18 cellular contexts compared by ENCODE assay signal in genomic region chr7:44793919-44794715, GRCh38. TPM values are rescaled to one million over a fixed set of nuclear protein-coding genes. Genes with fewer than 3 reads are reported as not detected.
DNase-seq lines count a peak whose midpoint lies in the region; ATAC-seq, FAIRE-seq and TF ChIP-seq lines count a peak whose summit lies in the region.
"Had no signal": no experiment of that assay in that cellular context is flagged by ENCODE, and none has a peak within 500 bp of the region (broad histone marks: within the 10 kb centered on the region; RNA-seq: fewer than 3 reads in every experiment).

No MANE protein-coding gene starts in this region.

- H3K9me3 Mint-ChIP-seq in naive thymus-derived CD4-positive, alpha-beta T cell: peaks cover 0 to 2% (median 0%) of the 10 kb centered on the region in 11 donors

- H3K27me3 ChIP-seq in HepG2 (ENCODE audit: control insufficient read depth in 1 of 2, insufficient read depth in 2 of 2, low read length in 2 of 2): no peaks in the 10 kb centered on the region; a peak in 1 of 5 replicates
- no peaks in the 10 kb centered on the region for H3K27me3 ChIP-seq in right lobe of liver
- H3K27me3 ChIP-seq in RWPE2 (ENCODE audit: insufficient read depth, poor library complexity, severe bottlenecking): no peaks in the 10 kb centered on the region
- no peaks in the 10 kb centered on the region for H3K27me3 ChIP-seq in gastroesophageal sphincter
- no peaks in the 10 kb centered on the region for H3K27me3 ChIP-seq in naive thymus-derived CD4-positive, alpha-beta T cell (ENCODE audit: control insufficient read depth in 2 of 2, insufficient read depth in 2 of 2, low read length in 2 of 2)
- H3K27me3 ChIP-seq: gastrocnemius medialis, ovary had no signal

- peak overlapping the region in 3 of 10 donors; percentile 21 to 47 (median 41) for H3K4me3 Mint-ChIP-seq in naive thymus-derived CD4-positive, alpha-beta T cell

- peaks cover 26% of the 10 kb centered on the region for H3K79me2 ChIP-seq in HepG2 (ENCODE audit: insufficient read depth, low read length)

- H3K4me3 ChIP-seq in HepG2 (replicated peaks in 1 of 3; ENCODE audit: insufficient read depth in 1 of 3, low read depth in 2 of 3, low read length in 3 of 3) (no peak overlapping the region), right lobe of liver (no peak overlapping the region), RWPE2 (ENCODE audit: severe bottlenecking) (no peak overlapping the region), gastroesophageal sphincter (no peak overlapping the region)
- no peak overlapping the region for H3K4me3 ChIP-seq in naive thymus-derived CD4-positive, alpha-beta T cell (ENCODE audit: low read length)
- H3K4me3 ChIP-seq: gastrocnemius medialis, ovary, smooth muscle cell had no signal

- H3K4me2 ChIP-seq in HepG2 (ENCODE audit: low read depth, low read length): peak overlapping the region; percentile 35
- H3K4me2 ChIP-seq: smooth muscle cell had no signal

- H3K36me3 ChIP-seq in HepG2 (replicated peaks in 1 of 2; ENCODE audit: control insufficient read depth in 1 of 2, insufficient read depth in 2 of 2, low read length in 2 of 2) (peaks cover 0 to 11% of the 10 kb centered on the region in 2 experiments; a peak in 3 of 5 replicates), right lobe of liver (peaks cover 0 to 6% (median 3%) of the 10 kb centered on the region in 4 donors), RWPE2 (ENCODE audit: low read depth) (peaks cover 22% of the 10 kb centered on the region), gastroesophageal sphincter (peaks cover 0 to under 1% of the 10 kb centered on the region in 2 donors)
- peaks cover 0 to 10% (median 0%) of the 10 kb centered on the region in 3 experiments for H3K36me3 ChIP-seq in naive thymus-derived CD4-positive, alpha-beta T cell (ENCODE audit: control insufficient read depth in 2 of 3, insufficient read depth in 3 of 3, low read length in 3 of 3)
- H3K36me3 ChIP-seq: ovary had no signal

- TF ChIP-seq EP300 in HepG2 (IDR thresholded peaks at IDR 0.05; ENCODE audit: low read depth in 2 of 2, low read length in 2 of 2) (no peak), HepG2 (CRISPR knock-in tag; IDR thresholded peaks at IDR 0.05; ENCODE audit: borderline replicate concordance) (no peak), gastroesophageal sphincter (IDR thresholded peaks at IDR 0.05) (no peak)

- no peak overlapping the region for H2AFZ ChIP-seq in HepG2 (ENCODE audit: low read length)

- H3K27ac Mint-ChIP-seq in naive thymus-derived CD4-positive, alpha-beta T cell: peak overlapping the region in 2 of 9 donors; percentile 14 to 39

- H3K4me1 ChIP-seq in HepG2 (ENCODE audit: insufficient read depth, low read length) (peaks cover 36% of the 10 kb centered on the region), right lobe of liver (peaks cover 0 to 15% (median 6%) of the 10 kb centered on the region in 4 donors), RWPE2 (ENCODE audit: insufficient read depth, poor library complexity, severe bottlenecking) (peaks cover 8% of the 10 kb centered on the region), gastroesophageal sphincter (peaks cover 0 to 41% (median 6%) of the 10 kb centered on the region in 3 donors)
- H3K4me1 ChIP-seq in naive thymus-derived CD4-positive, alpha-beta T cell (ENCODE audit: control insufficient read depth in 2 of 2, insufficient read depth in 2 of 2, low read length in 2 of 2): peaks cover 12 to 13% of the 10 kb centered on the region in 2 donors

- no peaks in the 10 kb centered on the region for H3K27me3 Mint-ChIP-seq in naive thymus-derived CD4-positive, alpha-beta T cell

- POLR2A ChIA-PET in HepG2 (lab: Yijun Ruan, JAX): interaction anchor here (1.1 to 1.5 kb wide), 3 partner anchors 83 to 188 kb away, joined by 3 to 5 read pairs (median 4); partner anchors contain the start of genes OGDH and PURB
- POLR2A ChIA-PET in GM10248 (lab: Yijun Ruan, JAX): no interaction called here
- POLR2A ChIA-PET in naive thymus-derived CD4-positive, alpha-beta T cell (lab: Charles Lee): interaction anchor here (0.6 to 2.2 kb wide), 6 partner anchors 17 to 311 kb away, joined by 3 to 7 read pairs (median 4); partner anchors contain the start of gene PURB

- intact Hi-C loops in HepG2 (cut with micrococcal nuclease; ENCODE audit: unreplicated experiment): loop anchor here (10.0 kb wide), 1 partner anchor 1771 kb away; no protein-coding TSS in a partner anchor
- intact Hi-C loops in right lobe of liver (cut with DNase I): no loop called here
- intact Hi-C loops in naive thymus-derived CD4-positive, alpha-beta T cell (cut with micrococcal nuclease): no loop called here

- no peak for TF ChIP-seq RAD21 in HepG2 (CRISPR knock-in tag; IDR thresholded peaks at IDR 0.05)

- 54% methylated on average over 7 of the region's 8 CpGs for WGBS in HepG2 (ENCODE audit: low lambda C conversion rate)
- 70% methylated on average over 8 of the region's 8 CpGs for WGBS in right lobe of liver (ENCODE audit: insufficient coverage, low coverage, low lambda C conversion rate, missing lambda C conversion rate)
- WGBS in gastroesophageal sphincter (ENCODE audit: low coverage in 1 of 2), 2 donors: 51 to 53% methylated on average over 7 to 8 of the region's 8 CpGs

- DNase-seq in HepG2 (ENCODE audit: low spot score): peak; percentile 63
- DNase-seq in right lobe of liver: no peak
- no peak for DNase-seq in RWPE2 (ENCODE audit: low spot score)
- DNase-seq in SKM-1 (lab: John Stamatoyannopoulos, UW; ENCODE audit: unreplicated experiment): no peak
- DNase-seq in GM19240 (ENCODE audit: insufficient read length, low spot score): no peak
- DNase-seq in GM10248 (ENCODE audit: extremely low spot score): no peak
- no peak for DNase-seq in naive thymus-derived CD4-positive, alpha-beta T cell
- DNase-seq: activated CD4-positive, alpha-beta T cell treated with anti-CD3 and anti-CD28 coated beads, Interleukin-2, amount 50 U/mL, for 1 hour; activated effector memory CD4-positive, alpha-beta T cell treated with Interleukin-2 at 50 U/mL for 16 hours; AML-193; effector CD4-positive, alpha-beta T cell; gastrocnemius medialis; NCI-H2029 treated with DMSO at 0.1 percent for 48 hours; NCI-H748 treated with DMSO at 0.1 percent for 48 hours; ovary; T1000 had no signal

- TF ChIP-seq CTCF in HepG2 (CRISPR knock-in tag; IDR thresholded peaks at IDR 0.05) (no peak), right lobe of liver (IDR thresholded peaks at IDR 0.05) (no peak), RWPE2 (IDR thresholded peaks at IDR 0.05; ENCODE audit: poor library complexity, severe bottlenecking) (no peak), gastroesophageal sphincter (IDR thresholded peaks at IDR 0.05) (no peak), GM10248 (IDR thresholded peaks at IDR 0.05; ENCODE audit: control extremely low read depth, extremely low read depth, low read depth, missing control alignments) (no peak)

- ATAC-seq in HepG2 (no peak), right lobe of liver (no peak), RWPE2 (ENCODE audit: low read depth) (no peak), gastroesophageal sphincter (no peak)
- ATAC-seq in naive thymus-derived CD4-positive, alpha-beta T cell: no peak
- ATAC-seq: gastrocnemius medialis had no signal

- FAIRE-seq in HepG2 (lab: Jason Lieb, UNC): no peak

- H3K27ac ChIP-seq in HepG2 (ENCODE audit: extremely low read length, insufficient read depth, low read length): peak overlapping the region; percentile 35
- no peak overlapping the region for H3K27ac ChIP-seq in right lobe of liver
- peak overlapping the region; percentile 97 for H3K27ac ChIP-seq in RWPE2 (ENCODE audit: poor library complexity, severe bottlenecking)
- H3K27ac ChIP-seq in gastroesophageal sphincter: peak overlapping the region in 3 of 4 donors; percentile 29 to 100 (median 52)
- no peak overlapping the region for H3K27ac ChIP-seq in naive thymus-derived CD4-positive, alpha-beta T cell (ENCODE audit: low read depth, low read length)
- H3K27ac ChIP-seq: gastrocnemius medialis, ovary had no signal

- peaks cover 0 to 14% (median 4%) of the 10 kb centered on the region in 5 donors for H3K36me3 Mint-ChIP-seq in naive thymus-derived CD4-positive, alpha-beta T cell

- H4K20me1 ChIP-seq in HepG2 (ENCODE audit: insufficient read depth, low read length): peaks cover 18% of the 10 kb centered on the region

- CTCF ChIA-PET in HepG2 (lab: Yijun Ruan, JAX; ENCODE audit: low intra/inter-chr PET ratio, low total read pairs): no interaction called here
- CTCF ChIA-PET in GM10248 (lab: Yijun Ruan, JAX): interaction anchor here (0.9 kb wide), 1 partner anchor 10 kb away, joined by 3 read pairs; no protein-coding TSS in a partner anchor
- CTCF ChIA-PET in naive thymus-derived CD4-positive, alpha-beta T cell (lab: Charles Lee): no interaction called here

- no peaks in the 10 kb centered on the region for H3K9me3 ChIP-seq in HepG2 (ENCODE audit: low read length)
- H3K9me3 ChIP-seq in right lobe of liver: no peaks in the 10 kb centered on the region
- no peaks in the 10 kb centered on the region for H3K9me3 ChIP-seq in RWPE2 (ENCODE audit: severe bottlenecking)
- no peaks in the 10 kb centered on the region for H3K9me3 ChIP-seq in gastroesophageal sphincter
- H3K9me3 ChIP-seq in naive thymus-derived CD4-positive, alpha-beta T cell (ENCODE audit: control insufficient read depth in 2 of 3, low read length in 3 of 3): no peaks in the 10 kb centered on the region
- H3K9me3 ChIP-seq: gastrocnemius medialis, ovary had no signal

- BruUV-seq in HepG2 (replicated peaks; lab: Mats Ljungman, UMichigan): no TSS peak

- TF ChIP-seq POLR2A in HepG2 (IDR thresholded peaks at IDR 0.05; ENCODE audit: insufficient read depth in 1 of 2, low read depth in 2 of 2, low read length in 2 of 2) (no peak), right lobe of liver (IDR thresholded peaks at IDR 0.05) (no peak), gastroesophageal sphincter (IDR thresholded peaks at IDR 0.05) (no peak)

- in situ Hi-C loops in HepG2 (cut with HindIII; ENCODE audit: extremely low pct_ligation_motif_present, low pct_unique_long_range_greater_than_20kb): no loop called here

- H3K9ac ChIP-seq in HepG2 (ENCODE audit: insufficient read depth, low read depth, low read length): no peak overlapping the region

- H3K4me1 Mint-ChIP-seq in naive thymus-derived CD4-positive, alpha-beta T cell: peaks cover 8 to 23% (median 18%) of the 10 kb centered on the region in 7 donors

RNA-seq across cellular contexts. Expression of gene PPIA, which starts 2.4 kb away (rescaled TPM):
- total RNA-seq in HepG2 (2016; rRNA removed; fragmentation: Illumina TruSeq; extraction: Trizol) (2,268 and 3,314 TPM in 2 replicates), right lobe of liver (1,000 to 10,000 TPM in 2 of 6 experiments, 100 to 1,000 TPM in 4; 530 to 1,528 (median 637) TPM), gastroesophageal sphincter (1,000 to 10,000 TPM; 1,097 to 2,167 (median 1,431) TPM)
- 754 and 802 TPM in 2 replicates for total RNA-seq in HepG2 (2016; cell fraction: cytosol; rRNA removed; fragmentation: Illumina TruSeq; extraction: Trizol; ENCODE audit: low read depth)
- total RNA-seq in HepG2 (2016; cell fraction: insoluble cytoplasmic fraction; rRNA removed; fragmentation: Illumina TruSeq; extraction: Trizol): 2,242 and 3,472 TPM in 2 replicates
- total RNA-seq in HepG2 (2016; cell fraction: membrane; rRNA removed; fragmentation: Illumina TruSeq; extraction: Trizol): 997 and 1,006 TPM in 2 replicates
- total RNA-seq in HepG2 (2016; cell fraction: nucleus; rRNA removed; fragmentation: Illumina TruSeq; extraction: Trizol): 760 and 791 TPM in 2 replicates
- polyA plus RNA-seq in HepG2 (2011; rRNA removed): 2,460 and 3,010 TPM in 2 replicates
- 2,797 and 3,003 TPM in 2 replicates for polyA plus RNA-seq in HepG2 (2011; cell fraction: cytosol; rRNA removed)
- polyA plus RNA-seq in HepG2 (2011; cell fraction: nucleus; rRNA removed): 624 and 737 TPM in 2 replicates
- polyA plus RNA-seq in HepG2 (2012): 1,687 and 1,874 TPM in 2 replicates
- polyA plus RNA-seq in HepG2 (2016; cell fraction: cytosol; fragmentation: Illumina TruSeq; extraction: Trizol; ENCODE audit: low read depth): 1,121 and 1,153 TPM in 2 replicates
- polyA plus RNA-seq in HepG2 (2016; cell fraction: insoluble cytoplasmic fraction; fragmentation: Illumina TruSeq; extraction: Trizol; ENCODE audit: low read depth): 3,894 and 4,262 TPM in 2 replicates
- 1,143 and 1,145 TPM in 2 replicates for polyA plus RNA-seq in HepG2 (2016; cell fraction: membrane; fragmentation: Illumina TruSeq; extraction: Trizol; ENCODE audit: low read depth)
- 1,363 and 1,473 TPM in 2 replicates for polyA plus RNA-seq in HepG2 (2016; cell fraction: nucleus; fragmentation: Illumina TruSeq; extraction: Trizol; ENCODE audit: insufficient read depth, low read depth)
- polyA minus RNA-seq in HepG2 (2011; rRNA and poly(A)+ RNA removed; ENCODE audit: low replicate concordance): 700 and 1,641 TPM in 2 replicates
- 495 and 562 TPM in 2 replicates for polyA minus RNA-seq in HepG2 (2011; cell fraction: cytosol; rRNA and poly(A)+ RNA removed)
- polyA minus RNA-seq in HepG2 (2011; cell fraction: nucleus; rRNA and poly(A)+ RNA removed): 234 and 280 TPM in 2 replicates
- total RNA-seq in naive thymus-derived CD4-positive, alpha-beta T cell: 1,000 to 10,000 TPM in 1 of 5 experiments, 100 to 1,000 TPM in 4; 535 to 1,748 (median 620) TPM
- 1,000 to 10,000 TPM; 3,113 to 3,303 TPM for polyA plus RNA-seq in naive thymus-derived CD4-positive, alpha-beta T cell

RNA-seq across cellular contexts. Expression of gene ZMIZ2, which starts 45.5 kb away (rescaled TPM):
- total RNA-seq in HepG2 (2016; rRNA removed; fragmentation: Illumina TruSeq; extraction: Trizol) (4.1 and 4.9 TPM in 2 replicates), right lobe of liver (10 to 100 TPM in 4 of 6 experiments, 1 to 10 TPM in 2; 8.6 to 36.3 (median 28.6) TPM), gastroesophageal sphincter (10 to 100 TPM; 12.7 to 28.0 (median 20.5) TPM)
- total RNA-seq in HepG2 (2016; cell fraction: cytosol; rRNA removed; fragmentation: Illumina TruSeq; extraction: Trizol; ENCODE audit: low read depth): 5.1 and 5.7 TPM in 2 replicates
- total RNA-seq in HepG2 (2016; cell fraction: insoluble cytoplasmic fraction; rRNA removed; fragmentation: Illumina TruSeq; extraction: Trizol): 3.1 and 6.7 TPM in 2 replicates
- total RNA-seq in HepG2 (2016; cell fraction: membrane; rRNA removed; fragmentation: Illumina TruSeq; extraction: Trizol): 5.7 and 7.3 TPM in 2 replicates
- total RNA-seq in HepG2 (2016; cell fraction: nucleus; rRNA removed; fragmentation: Illumina TruSeq; extraction: Trizol): 10.0 and 10.4 TPM in 2 replicates
- polyA plus RNA-seq in HepG2 (2011; rRNA removed): 7.9 and 9.7 TPM in 2 replicates
- polyA plus RNA-seq in HepG2 (2011; cell fraction: cytosol; rRNA removed): 1.1 and 1.8 TPM in 2 replicates
- 68.3 and 74.7 TPM in 2 replicates for polyA plus RNA-seq in HepG2 (2011; cell fraction: nucleus; rRNA removed)
- 12.0 and 15.7 TPM in 2 replicates for polyA plus RNA-seq in HepG2 (2012)
- polyA plus RNA-seq in HepG2 (2016; cell fraction: cytosol; fragmentation: Illumina TruSeq; extraction: Trizol; ENCODE audit: low read depth): 2.6 and 3.0 TPM in 2 replicates
- polyA plus RNA-seq in HepG2 (2016; cell fraction: insoluble cytoplasmic fraction; fragmentation: Illumina TruSeq; extraction: Trizol; ENCODE audit: low read depth): 6.4 and 10.1 TPM in 2 replicates
- 8.9 and 10.4 TPM in 2 replicates for polyA plus RNA-seq in HepG2 (2016; cell fraction: membrane; fragmentation: Illumina TruSeq; extraction: Trizol; ENCODE audit: low read depth)
- polyA plus RNA-seq in HepG2 (2016; cell fraction: nucleus; fragmentation: Illumina TruSeq; extraction: Trizol; ENCODE audit: insufficient read depth, low read depth): 47.2 and 57.0 TPM in 2 replicates
- 17.5 and 23.0 TPM in 2 replicates for polyA minus RNA-seq in HepG2 (2011; rRNA and poly(A)+ RNA removed; ENCODE audit: low replicate concordance)
- 2.9 and 4.7 TPM in 2 replicates for polyA minus RNA-seq in HepG2 (2011; cell fraction: cytosol; rRNA and poly(A)+ RNA removed)
- 34.2 and 43.8 TPM in 2 replicates for polyA minus RNA-seq in HepG2 (2011; cell fraction: nucleus; rRNA and poly(A)+ RNA removed)
- total RNA-seq in naive thymus-derived CD4-positive, alpha-beta T cell: 100 to 1,000 TPM; 108 to 187 (median 144) TPM
- 1 to 10 TPM; 4.4 to 7.7 TPM for polyA plus RNA-seq in naive thymus-derived CD4-positive, alpha-beta T cell

RNA-seq across cellular contexts. Expression of gene H2AZ2, which starts 53.8 kb away (rescaled TPM):
- 223 and 272 TPM in 2 replicates for total RNA-seq in HepG2 (2016; rRNA removed; fragmentation: Illumina TruSeq; extraction: Trizol)
- 109 and 136 TPM in 2 replicates for total RNA-seq in HepG2 (2016; cell fraction: cytosol; rRNA removed; fragmentation: Illumina TruSeq; extraction: Trizol; ENCODE audit: low read depth)
- 225 and 261 TPM in 2 replicates for total RNA-seq in HepG2 (2016; cell fraction: insoluble cytoplasmic fraction; rRNA removed; fragmentation: Illumina TruSeq; extraction: Trizol)
- 214 and 217 TPM in 2 replicates for total RNA-seq in HepG2 (2016; cell fraction: membrane; rRNA removed; fragmentation: Illumina TruSeq; extraction: Trizol)
- 118 and 122 TPM in 2 replicates for total RNA-seq in HepG2 (2016; cell fraction: nucleus; rRNA removed; fragmentation: Illumina TruSeq; extraction: Trizol)
- polyA plus RNA-seq in HepG2 (2011; rRNA removed): 93.2 and 121 TPM in 2 replicates
- 110 and 123 TPM in 2 replicates for polyA plus RNA-seq in HepG2 (2011; cell fraction: cytosol; rRNA removed)
- polyA plus RNA-seq in HepG2 (2011; cell fraction: nucleus; rRNA removed): 34.1 and 41.1 TPM in 2 replicates
- 101 and 124 TPM in 2 replicates for polyA plus RNA-seq in HepG2 (2012)
- polyA plus RNA-seq in HepG2 (2016; cell fraction: cytosol; fragmentation: Illumina TruSeq; extraction: Trizol; ENCODE audit: low read depth): 169 and 220 TPM in 2 replicates
- 277 and 298 TPM in 2 replicates for polyA plus RNA-seq in HepG2 (2016; cell fraction: insoluble cytoplasmic fraction; fragmentation: Illumina TruSeq; extraction: Trizol; ENCODE audit: low read depth)
- 226 and 259 TPM in 2 replicates for polyA plus RNA-seq in HepG2 (2016; cell fraction: membrane; fragmentation: Illumina TruSeq; extraction: Trizol; ENCODE audit: low read depth)
- polyA plus RNA-seq in HepG2 (2016; cell fraction: nucleus; fragmentation: Illumina TruSeq; extraction: Trizol; ENCODE audit: insufficient read depth, low read depth): 188 and 191 TPM in 2 replicates
- 67.1 and 192 TPM in 2 replicates for polyA minus RNA-seq in HepG2 (2011; rRNA and poly(A)+ RNA removed; ENCODE audit: low replicate concordance)
- 42.5 and 43.2 TPM in 2 replicates for polyA minus RNA-seq in HepG2 (2011; cell fraction: cytosol; rRNA and poly(A)+ RNA removed)
- polyA minus RNA-seq in HepG2 (2011; cell fraction: nucleus; rRNA and poly(A)+ RNA removed): 36.7 and 41.4 TPM in 2 replicates
- 10 to 100 TPM; 49.3 to 69.1 (median 60.9) TPM for total RNA-seq in right lobe of liver
- 100 to 1,000 TPM; 207 to 242 (median 215) TPM for total RNA-seq in gastroesophageal sphincter
- 100 to 1,000 TPM; 141 to 284 (median 143) TPM for total RNA-seq in naive thymus-derived CD4-positive, alpha-beta T cell
- polyA plus RNA-seq in naive thymus-derived CD4-positive, alpha-beta T cell: 100 to 1,000 TPM; 202 to 252 TPM

Comparison
In these comparisons a context has a peak if more than half of its experiments do, and no peak if none do; other contexts are left out.
1. H3K27ac ChIP-seq: peak in HepG2 (single experiment), RWPE2 (single experiment) and gastroesophageal sphincter (3 of 4); none in right lobe of liver (0 of 3) and naive thymus-derived CD4-positive, alpha-beta T cell (single experiment).